39 cellular contexts compared by ENCODE assay signal in the genomic region with DNA sequence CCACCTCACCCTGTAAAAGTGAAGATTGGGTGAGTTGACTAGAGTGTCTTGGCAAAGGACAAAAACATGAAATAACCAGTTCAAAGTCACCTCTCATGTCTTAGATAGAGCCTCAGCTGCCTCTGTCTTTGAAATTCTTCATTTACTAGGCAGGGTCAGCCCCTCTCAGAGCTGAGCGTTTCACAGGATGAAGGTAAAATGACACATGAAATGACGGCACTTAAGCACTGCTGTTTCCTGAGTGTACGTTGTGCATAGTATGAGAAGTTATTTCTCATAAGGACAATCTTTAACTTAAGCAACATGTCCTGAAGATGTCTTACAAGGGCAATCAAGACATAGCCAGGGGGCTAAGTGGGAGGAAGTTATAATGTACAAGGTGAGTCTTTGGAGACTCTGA. TPM values are rescaled to one million over a fixed set of nuclear protein-coding genes. Genes with fewer than 3 reads are reported as not detected.
"Had no signal": no experiment of that assay in that cellular context is flagged by ENCODE, and none has a peak within 500 bp of the region (broad histone marks: within the 10 kb centered on the region; RNA-seq: fewer than 3 reads in every experiment).

No MANE protein-coding gene starts in this region.

- H3K36me3 ChIP-seq: MG63 had no signal

- H3K4me3 ChIP-seq: MG63 had no signal

- H3K9ac ChIP-seq: KMS-11 had no signal

- H3K27ac ChIP-seq: KMS-11 had no signal

- DNase-seq: Karpas-422, Kasumi-1, MG63, MM.1S, MV-4-11, NCI-H1048, NCI-H1092, NCI-H1092 treated with DMSO at 0.1 percent for 48 hours, NCI-H1105, NCI-H1105 treated with DMSO at 0.1 percent for 48 hours, NCI-H1417, NCI-H1417 treated with DMSO at 0.1 percent for 48 hours, NCI-H1436, NCI-H1436 treated with DMSO at 0.1 percent for 48 hours, NCI-H146, NCI-H1694, NCI-H1694 treated with DMSO at 0.1 percent for 48 hours, NCI-H187, NCI-H187 treated with DMSO at 0.1 percent for 48 hours, NCI-H1930, NCI-H2029, NCI-H2029 treated with DMSO at 0.1 percent for 48 hours, NCI-H2081, NCI-H2081 treated with DMSO at 0.1 percent for 48 hours, NCI-H2107, NCI-H2171, NCI-H2171 treated with DMSO at 0.1 percent for 48 hours, NCI-H2227 treated with DMSO at 0.1 percent for 48 hours, NCI-H226, NCI-H345, NCI-H446, NCI-H446 treated with DMSO at 0.1 percent for 48 hours, NCI-H510A, NCI-H510A treated with DMSO at 0.1 percent for 48 hours had no signal

- H3K4me2 ChIP-seq: KMS-11 had no signal

- H3K27me3 ChIP-seq: MG63 had no signal

RNA-seq across cellular contexts. Expression of gene SLC10A2, which starts 32.3 kb away (rescaled TPM):
- total RNA-seq: LHCN-M2, M059J, MCF 10A, NCI-H460 had no signal
